ENCODE assay signal across 13 cellular contexts in the genomic region with DNA sequence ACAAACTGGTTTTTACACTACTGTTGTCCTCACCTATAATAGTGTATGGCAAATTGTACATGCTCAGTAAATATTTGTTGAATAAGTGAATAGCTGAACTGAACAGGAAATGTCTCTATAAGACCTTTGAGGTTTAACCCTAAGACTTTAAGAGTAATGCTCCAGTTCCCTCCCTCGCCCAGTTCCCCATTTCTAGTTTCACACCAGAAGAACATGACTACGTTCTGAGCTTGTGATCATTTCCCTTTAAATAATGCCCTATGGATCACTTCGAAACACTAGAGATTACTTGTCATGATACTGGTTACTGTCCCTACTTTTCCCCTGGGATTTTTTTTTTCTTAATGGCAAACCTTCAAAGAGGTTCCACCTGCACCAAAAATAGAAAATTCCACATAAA.
DNase-seq lines count a peak whose midpoint lies in the region; ATAC-seq, FAIRE-seq and TF ChIP-seq lines count a peak whose summit lies in the region.
"Had no signal": no experiment of that assay in that cellular context is flagged by ENCODE, and none has a peak within 500 bp of the region (broad histone marks: within the 10 kb centered on the region; RNA-seq: fewer than 3 reads in every experiment).

No MANE protein-coding gene starts in this region.

- DNase-seq in testis: no peak
- DNase-seq in KG1 (lab: John Stamatoyannopoulos, UW): no peak
- no peak for DNase-seq in NCI-H146 (lab: John Stamatoyannopoulos, UW)
- no peak for DNase-seq in HepG2 (ENCODE audit: low spot score)
- DNase-seq: activated CD4-positive, alpha-beta T cell treated with anti-CD3 and anti-CD28 coated beads for 1 hour; amniotic stem cell had no signal

- no peaks in the 10 kb centered on the region for H3K79me2 ChIP-seq in HepG2 (ENCODE audit: insufficient read depth, low read length)

- H3K36me3 ChIP-seq in BLaER1 treated with 17β-estradiol and CSF1 and Interleukin-3, amounts not matched to agents 10 nM and 100 nM: no peaks in the 10 kb centered on the region
- H3K36me3 ChIP-seq in testis (ENCODE audit: low read depth, missing control alignments) (no peaks in the 10 kb centered on the region), HepG2 (replicated peaks in 1 of 2; ENCODE audit: control insufficient read depth in 1 of 2, insufficient read depth in 2 of 2, low read length in 2 of 2) (no peaks in the 10 kb centered on the region)
- H3K36me3 ChIP-seq: esophagus muscularis mucosa had no signal

- H3K4me1 Mint-ChIP-seq in IgD-negative memory B cell: peaks cover 21 to 28% (median 28%) of the 10 kb centered on the region in 3 donors
- H3K4me1 Mint-ChIP-seq: stimulated activated effector memory CD8-positive, alpha-beta T cell treated with anti-CD3 and anti-CD28 coated beads, Interleukin-12 subunit alpha, Interleukin-12 subunit beta, amount 100 ng/mL, for 72 hours had no signal

- TF ChIP-seq POLR2A in testis (IDR thresholded peaks at IDR 0.05): no peak
- TF ChIP-seq POLR2A in HepG2 (IDR thresholded peaks at IDR 0.05; ENCODE audit: insufficient read depth in 1 of 2, low read depth in 2 of 2, low read length in 2 of 2): no peak

- no peaks in the 10 kb centered on the region for H3K36me3 Mint-ChIP-seq in IgD-negative memory B cell
- H3K36me3 Mint-ChIP-seq: stimulated activated effector memory CD8-positive, alpha-beta T cell treated with anti-CD3 and anti-CD28 coated beads, Interleukin-12 subunit alpha, Interleukin-12 subunit beta, amount 100 ng/mL, for 72 hours had no signal

- peak overlapping the region; percentile 14 to 97 (median 54) for H3K27ac Mint-ChIP-seq in IgD-negative memory B cell
- H3K27ac Mint-ChIP-seq: stimulated activated effector memory CD8-positive, alpha-beta T cell treated with anti-CD3 and anti-CD28 coated beads, Interleukin-12 subunit alpha, Interleukin-12 subunit beta, amount 100 ng/mL, for 72 hours had no signal

- no peak for TF ChIP-seq CTCF in testis (IDR thresholded peaks at IDR 0.05)
- TF ChIP-seq CTCF in HepG2 (CRISPR knock-in tag; IDR thresholded peaks at IDR 0.05): no peak

- no peak for FAIRE-seq in HepG2 (lab: Jason Lieb, UNC)

- H3K9me3 Mint-ChIP-seq in IgD-negative memory B cell: peaks cover 3 to 19% (median 12%) of the 10 kb centered on the region in 3 donors

- H4K20me1 ChIP-seq in BLaER1 treated with 17β-estradiol and CSF1 and Interleukin-3, amounts not matched to agents 10 nM and 100 nM: no peaks in the 10 kb centered on the region
- H4K20me1 ChIP-seq in HepG2 (ENCODE audit: insufficient read depth, low read length): no peaks in the 10 kb centered on the region

- H3K4me3 ChIP-seq in BLaER1 treated with 17β-estradiol and CSF1 and Interleukin-3, amounts not matched to agents 10 nM and 100 nM: no peak overlapping the region
- H3K4me3 ChIP-seq in testis: no peak overlapping the region
- H3K4me3 ChIP-seq in HepG2 (replicated peaks in 1 of 3; ENCODE audit: insufficient read depth in 1 of 3, low read depth in 2 of 3, low read length in 3 of 3): no peak overlapping the region
- H3K4me3 ChIP-seq: esophagus muscularis mucosa had no signal

- peaks cover 10 to 30% (median 26%) of the 10 kb centered on the region in 11 experiments; a peak in 20 of 22 replicates for H3K9me3 ChIP-seq in BLaER1 treated with 17β-estradiol and CSF1 and Interleukin-3, amounts not matched to agents 10 nM and 100 nM (replicated peaks in 1 of 11)
- H3K9me3 ChIP-seq in testis (no peaks in the 10 kb centered on the region), HepG2 (ENCODE audit: low read length) (peaks cover 84% of the 10 kb centered on the region)
- H3K9me3 ChIP-seq: esophagus muscularis mucosa had no signal

- H3K4me1 ChIP-seq in BLaER1 treated with 17β-estradiol and CSF1 and Interleukin-3, amounts not matched to agents 10 nM and 100 nM: peaks cover 12 to 22% (median 17%) of the 10 kb centered on the region in 10 experiments
- H3K4me1 ChIP-seq in testis (no peaks in the 10 kb centered on the region), HepG2 (ENCODE audit: insufficient read depth, low read length) (no peaks in the 10 kb centered on the region)

- TF ChIP-seq EP300 in HepG2 (IDR thresholded peaks at IDR 0.05; ENCODE audit: low read depth in 2 of 2, low read length in 2 of 2) (no peak), HepG2 (CRISPR knock-in tag; IDR thresholded peaks at IDR 0.05; ENCODE audit: borderline replicate concordance) (no peak)

- peak overlapping the region; percentile 4 to 71 (median 35); a peak in 17 of 22 replicates for H3K4me2 ChIP-seq in BLaER1 treated with 17β-estradiol and CSF1 and Interleukin-3, amounts not matched to agents 10 nM and 100 nM
- H3K4me2 ChIP-seq in HepG2 (ENCODE audit: low read depth, low read length): no peak overlapping the region

- CTCF ChIA-PET in HepG2 (lab: Yijun Ruan, JAX; ENCODE audit: low intra/inter-chr PET ratio, low total read pairs): no interaction called here

- BruUV-seq in HepG2 (replicated peaks; lab: Mats Ljungman, UMichigan): no TSS peak

- no peak overlapping the region for H3K9ac ChIP-seq in BLaER1 treated with 17β-estradiol and CSF1 and Interleukin-3, amounts not matched to agents 10 nM and 100 nM
- no peak overlapping the region for H3K9ac ChIP-seq in HepG2 (ENCODE audit: insufficient read depth, low read depth, low read length)
- H3K9ac ChIP-seq: KMS-11 had no signal

- H3K27ac ChIP-seq in BLaER1 treated with 17β-estradiol and CSF1 and Interleukin-3, amounts not matched to agents 10 nM and 100 nM: peak overlapping the region in 3 of 11 experiments; percentile 4 to 28 (median 21); a peak in 3 of 22 replicates
- H3K27ac ChIP-seq in testis (no peak overlapping the region), HepG2 (ENCODE audit: extremely low read length, insufficient read depth, low read length) (no peak overlapping the region)
- H3K27ac ChIP-seq: esophagus muscularis mucosa, KMS-11 had no signal

- intact Hi-C loops in testis (cut with DNase I; ENCODE audit: low total_unique reads) (no loop called here), HepG2 (cut with micrococcal nuclease; ENCODE audit: unreplicated experiment) (no loop called here)

- POLR2A ChIA-PET in HepG2 (lab: Yijun Ruan, JAX): no interaction called here

- ATAC-seq in GM19328 (IDR thresholded peaks at IDR 0.05; ENCODE audit: unreplicated experiment) (peak; percentile 87), HG02870 (IDR thresholded peaks at IDR 0.05; ENCODE audit: unreplicated experiment) (peak; percentile 84), HepG2 (no peak)
- ATAC-seq: stimulated activated effector memory CD8-positive, alpha-beta T cell treated with anti-CD3 and anti-CD28 coated beads, Interleukin-12 subunit alpha, Interleukin-12 subunit beta, amount 100 ng/mL, for 72 hours had no signal

- 78 to 86% methylated on average over 3 of the region's 3 CpGs for WGBS in testis, 2 donors
- WGBS in HepG2 (ENCODE audit: low lambda C conversion rate): 3% methylated on average over 3 of the region's 3 CpGs

- H2AFZ ChIP-seq in HepG2 (ENCODE audit: low read length): no peak overlapping the region

- H3K27me3 Mint-ChIP-seq in IgD-negative memory B cell: no peaks in the 10 kb centered on the region

- in situ Hi-C loops in HepG2 (cut with HindIII; ENCODE audit: extremely low pct_ligation_motif_present, low pct_unique_long_range_greater_than_20kb): no loop called here

- no peak for TF ChIP-seq RAD21 in HepG2 (CRISPR knock-in tag; IDR thresholded peaks at IDR 0.05)

- no peaks in the 10 kb centered on the region for H3K27me3 ChIP-seq in BLaER1 treated with 17β-estradiol and CSF1 and Interleukin-3, amounts not matched to agents 10 nM and 100 nM
- H3K27me3 ChIP-seq in testis (no peaks in the 10 kb centered on the region), HepG2 (ENCODE audit: control insufficient read depth in 1 of 2, insufficient read depth in 2 of 2, low read length in 2 of 2) (no peaks in the 10 kb centered on the region)
- H3K27me3 ChIP-seq: esophagus muscularis mucosa had no signal

- H3K4me3 Mint-ChIP-seq in IgD-negative memory B cell: peak overlapping the region in 3 of 4 donors; percentile 46 to 93 (median 71)
- H3K4me3 Mint-ChIP-seq: stimulated activated effector memory CD8-positive, alpha-beta T cell treated with anti-CD3 and anti-CD28 coated beads, Interleukin-12 subunit alpha, Interleukin-12 subunit beta, amount 100 ng/mL, for 72 hours had no signal

TF ChIP-seq in HepG2, 621 proteins besides CTCF, POLR2A, EP300 and RAD21 (continues in another document):
- TF ChIP-seq, protein P1, sequence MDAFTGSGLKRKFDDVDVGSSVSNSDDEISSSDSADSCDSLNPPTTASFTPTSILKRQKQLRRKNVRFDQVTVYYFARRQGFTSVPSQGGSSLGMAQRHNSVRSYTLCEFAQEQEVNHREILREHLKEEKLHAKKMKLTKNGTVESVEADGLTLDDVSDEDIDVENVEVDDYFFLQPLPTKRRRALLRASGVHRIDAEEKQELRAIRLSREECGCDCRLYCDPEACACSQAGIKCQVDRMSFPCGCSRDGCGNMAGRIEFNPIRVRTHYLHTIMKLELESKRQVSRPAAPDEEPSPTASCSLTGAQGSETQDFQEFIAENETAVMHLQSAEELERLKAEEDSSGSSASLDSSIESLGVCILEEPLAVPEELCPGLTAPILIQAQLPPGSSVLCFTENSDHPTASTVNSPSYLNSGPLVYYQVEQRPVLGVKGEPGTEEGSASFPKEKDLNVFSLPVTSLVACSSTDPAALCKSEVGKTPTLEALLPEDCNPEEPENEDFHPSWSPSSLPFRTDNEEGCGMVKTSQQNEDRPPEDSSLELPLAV (CRISPR knock-in tag; conservative IDR thresholded peaks at IDR 0.05; ENCODE audit: low read depth): no peak
- TF ChIP-seq HDAC2 (CRISPR knock-in tag; IDR thresholded peaks at IDR 0.05): no peak
- TF ChIP-seq ZBTB38 (CRISPR knock-in tag; IDR thresholded peaks at IDR 0.05): no peak
- no peak for TF ChIP-seq NFKB2 (CRISPR knock-in tag; IDR thresholded peaks at IDR 0.05; ENCODE audit: borderline replicate concordance)
- no peak for TF ChIP-seq PLRG1 (conservative IDR thresholded peaks at IDR 0.05)
- no peak for TF ChIP-seq HNRNPH1 (optimal IDR thresholded peaks at IDR 0.05; ENCODE audit: low read depth, low read length)
- TF ChIP-seq NCOA5 (CRISPR knock-in tag; IDR thresholded peaks at IDR 0.05): no peak
- TF ChIP-seq ZFP37 (CRISPR knock-in tag; IDR thresholded peaks at IDR 0.05; ENCODE audit: borderline replicate concordance): no peak
- TF ChIP-seq ARHGAP35 (CRISPR knock-in tag; IDR thresholded peaks at IDR 0.05; ENCODE audit: borderline replicate concordance): no peak
- no peak for TF ChIP-seq ZNF121 (CRISPR knock-in tag; IDR thresholded peaks at IDR 0.05)
- no peak for TF ChIP-seq SP2 (CRISPR knock-in tag; IDR thresholded peaks at IDR 0.05)
